In genomic region chr6:43924222-43924702, GRCh38 we compare ENCODE assay signal across 8 cellular contexts.
A peak's percentile ranks its signal among the peaks of the same experiment; 100 is the strongest.
DNase-seq lines count a peak whose midpoint lies in the region; ATAC-seq, FAIRE-seq and TF ChIP-seq lines count a peak whose summit lies in the region.

No MANE protein-coding gene starts in this region.

- DNase-seq in GM12891 (ENCODE audit: insufficient read length, low spot score) (no peak), RPMI8226 (peak; percentile 73), posterior vena cava (ENCODE audit: low spot score) (peak; percentile 78), Kasumi-1 (lab: John Stamatoyannopoulos, UW) (no peak), GM19240 (ENCODE audit: insufficient read length, low spot score) (no peak)
- peak; percentile 29 for DNase-seq in activated naive CD4-positive, alpha-beta T cell treated with anti-CD3 and anti-CD28 coated beads, Interleukin-2, amount 50 U/mL, for 16 hours

- FAIRE-seq in GM12891 (lab: Jason Lieb, UNC) = peak; percentile 52

- TF ChIP-seq POLR2A in GM12891 (IDR thresholded peaks at IDR 0.05; ENCODE audit: low read depth, low read length) = no peak

- no peak for ATAC-seq in GM19395 (IDR thresholded peaks at IDR 0.05; ENCODE audit: unreplicated experiment)
- ATAC-seq in HG03175 (IDR thresholded peaks at IDR 0.05; ENCODE audit: unreplicated experiment) = no peak

- intact Hi-C loops in posterior vena cava (cut with DNase I) = no loop called here

TF ChIP-seq in GM12891, 5 proteins besides CTCF, POLR2A, EP300 and RAD21:
- TF ChIP-seq POLR2AphosphoS5 (IDR thresholded peaks at IDR 0.05; ENCODE audit: low read depth, low read length) (no peak), POU2F2 (IDR thresholded peaks at IDR 0.05; ENCODE audit: low read depth, low read length) (no peak), TAF1 (IDR thresholded peaks at IDR 0.05; ENCODE audit: low read depth, low read length) (no peak), PAX5 (IDR thresholded peaks at IDR 0.05; ENCODE audit: insufficient read depth, low read length, severe bottlenecking) (no peak), SPI1 (IDR thresholded peaks at IDR 0.05; ENCODE audit: low read depth, low read length) (no peak)

Comparison
In these comparisons a context has a peak if more than half of its experiments do, and no peak if none do; other contexts are left out.
1. DNase-seq: peak in RPMI8226 (single experiment), activated naive CD4-positive, alpha-beta T cell treated with anti-CD3 and anti-CD28 coated beads, Interleukin-2, amount 50 U/mL, for 16 hours (single experiment) and posterior vena cava (single experiment); none in GM12891 (single experiment), Kasumi-1 (0 of 2) and GM19240 (single experiment).